ENCODE assay signal across 20 cellular contexts in the genomic region with DNA sequence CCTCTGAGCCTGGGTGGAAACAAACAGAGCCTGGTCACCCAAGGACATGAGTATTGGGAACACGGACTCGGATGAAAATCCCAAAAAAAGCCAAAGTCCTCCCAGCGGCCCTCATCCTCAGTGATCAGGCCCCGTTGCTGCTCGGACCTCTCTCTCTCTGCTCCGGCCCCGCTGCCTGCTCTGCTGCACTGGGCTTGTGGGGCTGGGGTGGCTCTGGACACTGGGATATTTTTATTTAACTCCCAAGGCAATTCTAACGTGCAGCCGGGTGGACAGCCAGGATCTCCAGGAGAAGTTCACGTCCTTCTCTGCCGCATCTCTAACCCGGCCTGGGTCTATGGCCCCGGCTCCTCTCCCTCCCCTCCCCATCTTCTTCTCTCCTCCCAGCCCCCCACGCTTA.
DNase-seq lines count a peak whose midpoint lies in the region; ATAC-seq and TF ChIP-seq lines count a peak whose summit lies in the region.
"Had no signal": no experiment of that assay in that cellular context is flagged by ENCODE, and none has a peak within 500 bp of the region (broad histone marks: within the 10 kb centered on the region; RNA-seq: fewer than 3 reads in every experiment).

No MANE protein-coding gene starts in this region.

- H3K27ac ChIP-seq in right atrium auricular region (no peak overlapping the region), heart left ventricle (peak overlapping the region in 5 of 12 donors; percentile 13 to 62 (median 47))
- no peak overlapping the region for H3K27ac ChIP-seq in naive thymus-derived CD4-positive, alpha-beta T cell (ENCODE audit: low read depth, low read length)
- H3K27ac ChIP-seq: RWPE1 had no signal

- no peaks in the 10 kb centered on the region for H3K36me3 Mint-ChIP-seq in nephron progenitor cell (ENCODE audit: low read depth)
- peaks cover 0 to 47% (median 22%) of the 10 kb centered on the region in 5 donors for H3K36me3 Mint-ChIP-seq in naive thymus-derived CD4-positive, alpha-beta T cell

- H3K9me3 ChIP-seq in right atrium auricular region, result no peaks in the 10 kb centered on the region
- H3K9me3 ChIP-seq in heart left ventricle, result no peaks in the 10 kb centered on the region
- no peaks in the 10 kb centered on the region for H3K9me3 ChIP-seq in naive thymus-derived CD4-positive, alpha-beta T cell (ENCODE audit: control insufficient read depth in 2 of 3, low read length in 3 of 3)

- POLR2A ChIA-PET in naive thymus-derived CD4-positive, alpha-beta T cell (lab: Charles Lee), result no interaction called here

- no peak for TF ChIP-seq POLR2A in heart left ventricle (IDR thresholded peaks at IDR 0.05)

- intact Hi-C loops in Right ventricle myocardium superior (cut with DNase I) (no loop called here), heart left ventricle (cut with DNase I) (loop anchor here in 3 of 10 donors (2.0 to 10.0 kb wide), 4 partner anchors 55 to 135 kb away; no protein-coding TSS in a partner anchor)
- intact Hi-C loops in naive thymus-derived CD4-positive, alpha-beta T cell (cut with micrococcal nuclease), result no loop called here

- peak; percentile 55 for DNase-seq in Right ventricle myocardium superior
- DNase-seq in right atrium auricular region (ENCODE audit: low spot score), result no peak
- DNase-seq in heart left ventricle, result peak in 2 of 5 donors; percentile 33 to 66
- no peak for DNase-seq in nephron progenitor cell
- DNase-seq in naive thymus-derived CD4-positive, alpha-beta T cell, result no peak
- DNase-seq in NCI-H510A treated with DMSO at 0.1 percent for 48 hours (lab: John Stamatoyannopoulos, UW), result no peak
- DNase-seq: Calu3, DMS79 treated with DMSO at 0.1 percent for 48 hours, GF-D8, NCI-H1048, NCI-H1417, NCI-H1694, NCI-H2029 treated with DMSO at 0.1 percent for 48 hours, NCI-H2227 treated with DMSO at 0.1 percent for 48 hours, NCI-H69, SIG-M5 had no signal

- H3K27me3 ChIP-seq in right atrium auricular region (no peaks in the 10 kb centered on the region), heart left ventricle (no peaks in the 10 kb centered on the region)
- H3K27me3 ChIP-seq in naive thymus-derived CD4-positive, alpha-beta T cell (ENCODE audit: control insufficient read depth in 2 of 2, insufficient read depth in 2 of 2, low read length in 2 of 2), result no peaks in the 10 kb centered on the region

- CTCF ChIA-PET in naive thymus-derived CD4-positive, alpha-beta T cell (lab: Charles Lee), result no interaction called here

- 49 to 59% (median 54%) methylated on average over 14 of the region's 14 CpGs for WGBS in heart left ventricle, 4 donors

- peaks cover 42% of the 10 kb centered on the region for H3K4me1 Mint-ChIP-seq in nephron progenitor cell
- peaks cover 0 to 39% (median 6%) of the 10 kb centered on the region in 7 donors for H3K4me1 Mint-ChIP-seq in naive thymus-derived CD4-positive, alpha-beta T cell

- H3K4me3 ChIP-seq in right atrium auricular region, result no peak overlapping the region
- H3K4me3 ChIP-seq in heart left ventricle, result peak overlapping the region in 1 of 12 donors; percentile 19
- H3K4me3 ChIP-seq in naive thymus-derived CD4-positive, alpha-beta T cell (ENCODE audit: low read length), result no peak overlapping the region

- H3K36me3 ChIP-seq in right atrium auricular region (no peaks in the 10 kb centered on the region), heart left ventricle (no peaks in the 10 kb centered on the region)
- peaks cover 0 to 34% (median 0%) of the 10 kb centered on the region in 3 experiments for H3K36me3 ChIP-seq in naive thymus-derived CD4-positive, alpha-beta T cell (ENCODE audit: control insufficient read depth in 2 of 3, insufficient read depth in 3 of 3, low read length in 3 of 3)

- peaks cover 36% of the 10 kb centered on the region for H3K27me3 Mint-ChIP-seq in nephron progenitor cell (ENCODE audit: low read depth, poor library complexity)
- H3K27me3 Mint-ChIP-seq in naive thymus-derived CD4-positive, alpha-beta T cell, result no peaks in the 10 kb centered on the region

- H3K4me1 ChIP-seq in right atrium auricular region (peaks cover 0 to 58% of the 10 kb centered on the region in 2 donors), heart left ventricle (peaks cover 0 to 51% (median 15%) of the 10 kb centered on the region in 12 donors)
- no peaks in the 10 kb centered on the region for H3K4me1 ChIP-seq in naive thymus-derived CD4-positive, alpha-beta T cell (ENCODE audit: control insufficient read depth in 2 of 2, insufficient read depth in 2 of 2, low read length in 2 of 2)

- H3K4me3 Mint-ChIP-seq in nephron progenitor cell, result peak overlapping the region; percentile 33
- no peak overlapping the region for H3K4me3 Mint-ChIP-seq in naive thymus-derived CD4-positive, alpha-beta T cell

- TF ChIP-seq CTCF in right atrium auricular region (IDR thresholded peaks at IDR 0.05), result no peak
- TF ChIP-seq CTCF in heart left ventricle (IDR thresholded peaks at IDR 0.05), result no peak
- no peak for TF ChIP-seq CTCF in nephron progenitor cell (IDR thresholded peaks at IDR 0.05)

- no peak overlapping the region for H3K27ac Mint-ChIP-seq in nephron progenitor cell
- H3K27ac Mint-ChIP-seq in naive thymus-derived CD4-positive, alpha-beta T cell, result no peak overlapping the region

- peaks cover 12% of the 10 kb centered on the region for H3K9me3 Mint-ChIP-seq in nephron progenitor cell
- H3K9me3 Mint-ChIP-seq in naive thymus-derived CD4-positive, alpha-beta T cell, result peaks cover 0 to 1% (median 0%) of the 10 kb centered on the region in 11 donors

- ATAC-seq in Right ventricle myocardium superior (ENCODE audit: poor library complexity) (peak; percentile 22), heart left ventricle (peak in 3 of 4 donors; percentile 14 to 36 (median 18)), HG03025 (IDR thresholded peaks at IDR 0.05; ENCODE audit: low FRiP score, unreplicated experiment) (no peak)
- no peak for ATAC-seq in naive thymus-derived CD4-positive, alpha-beta T cell
- ATAC-seq: HCT116, Panc1 had no signal

Comparison
In these comparisons a context has a peak if more than half of its experiments do, and no peak if none do; other contexts are left out.
1. ATAC-seq: peak in Right ventricle myocardium superior (single experiment) and heart left ventricle (3 of 4); none in HG03025 (single experiment) and naive thymus-derived CD4-positive, alpha-beta T cell (single experiment).